Comparison of ENCODE assay signal across 12 cellular contexts in genomic region chr12:120820885-120821510, GRCh38.
DNase-seq lines count a peak whose midpoint lies in the region; ATAC-seq, FAIRE-seq and TF ChIP-seq lines count a peak whose summit lies in the region.
"Had no signal": no experiment of that assay in that cellular context is flagged by ENCODE, and none has a peak within 500 bp of the region (broad histone marks: within the 10 kb centered on the region; RNA-seq: fewer than 3 reads in every experiment).

No MANE protein-coding gene starts in this region.

- peaks cover 50% of the 10 kb centered on the region for H3K4me1 Mint-ChIP-seq in activated T-cell treated with anti-CD3 and anti-CD28 coated beads, Interleukin-2, amount 50 U/mL, for 72 hours (ENCODE audit: low read depth)
- peaks cover 49% of the 10 kb centered on the region for H3K4me1 Mint-ChIP-seq in neural crest cell

- H3K27me3 Mint-ChIP-seq in activated T-cell treated with anti-CD3 and anti-CD28 coated beads, Interleukin-2, amount 50 U/mL, for 72 hours (ENCODE audit: low read depth): no peaks in the 10 kb centered on the region
- no peaks in the 10 kb centered on the region for H3K27me3 Mint-ChIP-seq in neural crest cell (ENCODE audit: low read depth)
- H3K27me3 Mint-ChIP-seq: central memory CD8-positive, alpha-beta T cell had no signal

- H3K36me3 Mint-ChIP-seq in activated T-cell treated with anti-CD3 and anti-CD28 coated beads, Interleukin-2, amount 50 U/mL, for 72 hours (ENCODE audit: insufficient read depth in 2 of 2): no peaks in the 10 kb centered on the region
- H3K36me3 Mint-ChIP-seq in neural crest cell (ENCODE audit: low read depth): no peaks in the 10 kb centered on the region

- no peak for TF ChIP-seq CTCF in neural crest cell (conservative IDR thresholded peaks at IDR 0.05)

- peak overlapping the region; percentile 51 to 55 for H3K4me3 Mint-ChIP-seq in activated T-cell treated with anti-CD3 and anti-CD28 coated beads, Interleukin-2, amount 50 U/mL, for 72 hours
- peak overlapping the region; percentile 40 for H3K4me3 Mint-ChIP-seq in neural crest cell
- H3K4me3 Mint-ChIP-seq: central memory CD8-positive, alpha-beta T cell had no signal

- no peak for FAIRE-seq in urothelium cell line (lab: Jason Lieb, UNC)

- H3K27ac Mint-ChIP-seq in activated T-cell treated with anti-CD3 and anti-CD28 coated beads, Interleukin-2, amount 50 U/mL, for 72 hours: no peak overlapping the region
- no peak overlapping the region for H3K27ac Mint-ChIP-seq in neural crest cell (ENCODE audit: unreplicated experiment)

- no peaks in the 10 kb centered on the region for H3K9me3 Mint-ChIP-seq in activated T-cell treated with anti-CD3 and anti-CD28 coated beads, Interleukin-2, amount 50 U/mL, for 72 hours
- no peaks in the 10 kb centered on the region for H3K9me3 Mint-ChIP-seq in neural crest cell
- H3K9me3 Mint-ChIP-seq: central memory CD8-positive, alpha-beta T cell had no signal

- DNase-seq in activated CD4-positive, CD25-positive, alpha-beta regulatory T cell (lab: John Stamatoyannopoulos, UW): no peak
- DNase-seq in activated T-cell treated with anti-CD3 and anti-CD28 coated beads, Interleukin-2, amount 50 U/mL, for 72 hours: peak; percentile 26 to 69
- DNase-seq in neural crest cell (ENCODE audit: low read depth, low spot score) (no peak), putamen (ENCODE audit: low spot score) (no peak), NCI-H1930 (lab: John Stamatoyannopoulos, UW) (no peak), urothelium cell line (ENCODE audit: low spot score) (no peak)
- peak; percentile 44 for DNase-seq in stimulated activated naive CD4-positive, alpha-beta T cell treated with Interleukin-2 at 50 U/mL for 16 hours (lab: John Stamatoyannopoulos, UW)
- DNase-seq: esophagus squamous epithelium, PC-9, upper lobe of right lung had no signal

- ATAC-seq in activated CD4-positive, CD25-positive, alpha-beta regulatory T cell treated with anti-CD3 and anti-CD28 coated beads, Interleukin-2, amount 50 U/mL, for 24 hours: peak; percentile 46 to 60
- ATAC-seq in activated T-cell treated with anti-CD3 and anti-CD28 coated beads, Interleukin-2, amount 50 U/mL, for 72 hours (replicated peaks in 1 of 2): peak; percentile 79 to 91
- ATAC-seq: upper lobe of right lung had no signal

Comparison
In these comparisons a context has a peak if more than half of its experiments do, and no peak if none do; other contexts are left out.
1. DNase-seq: peak in activated T-cell treated with anti-CD3 and anti-CD28 coated beads, Interleukin-2, amount 50 U/mL, for 72 hours (2 of 2) and stimulated activated naive CD4-positive, alpha-beta T cell treated with Interleukin-2 at 50 U/mL for 16 hours (single experiment); none in activated CD4-positive, CD25-positive, alpha-beta regulatory T cell (0 of 4), neural crest cell (single experiment), putamen (single experiment), NCI-H1930 (0 of 2) and urothelium cell line (single experiment).